ENCODE assay signal across 3 cellular contexts in genomic region chr4:83734576-83734975, GRCh38.
"Had no signal": no experiment of that assay in that cellular context is flagged by ENCODE, and none has a peak within 500 bp of the region (broad histone marks: within the 10 kb centered on the region; RNA-seq: fewer than 3 reads in every experiment).

No MANE protein-coding gene starts in this region.

- H3K4me3 ChIP-seq: GM12878 had no signal

- ATAC-seq: GM12878 had no signal

- DNase-seq: GDM1, GF-D8 had no signal
